In the genomic region with DNA sequence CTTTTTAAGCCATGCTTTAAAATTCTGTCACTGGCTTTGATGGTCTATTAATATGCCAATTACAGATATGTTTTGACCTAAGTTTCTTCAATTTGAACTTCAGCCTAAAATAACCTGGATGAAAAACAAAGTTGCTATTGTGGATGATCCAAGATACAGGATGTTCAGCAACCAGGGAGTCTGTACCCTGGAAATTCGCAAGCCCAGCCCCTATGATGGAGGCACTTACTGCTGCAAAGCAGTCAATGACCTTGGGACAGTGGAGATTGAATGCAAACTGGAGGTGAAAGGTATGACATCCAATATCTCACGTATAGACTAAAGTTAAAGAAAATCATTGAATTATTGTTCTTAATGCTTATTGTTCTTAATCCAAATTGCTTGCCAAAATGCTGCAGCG, we compare ENCODE assay signal across 1 cellular context.
TF ChIP-seq lines count a peak whose summit lies in the region.

No MANE protein-coding gene starts in this region.

TF ChIP-seq in K562, 482 proteins besides CTCF, POLR2A, EP300 and RAD21:
- TF ChIP-seq ZNF175 (CRISPR knock-in tag; IDR thresholded peaks at IDR 0.05; ENCODE audit: low read depth) = no peak
- no peak for TF ChIP-seq NFRKB (IDR thresholded peaks at IDR 0.05; ENCODE audit: low read depth)
- TF ChIP-seq MCM3 (IDR thresholded peaks at IDR 0.05) = no peak
- no peak for TF ChIP-seq CREM (IDR thresholded peaks at IDR 0.05; ENCODE audit: low read depth)
- no peak for TF ChIP-seq SMAD4 (CRISPR knock-in tag; conservative IDR thresholded peaks at IDR 0.05)
- no peak for TF ChIP-seq KHSRP (IDR thresholded peaks at IDR 0.05)
- no peak for TF ChIP-seq MYNN (IDR thresholded peaks at IDR 0.05)
- no peak for TF ChIP-seq MYNN (CRISPR knock-in tag; IDR thresholded peaks at IDR 0.05)
- no peak for TF ChIP-seq RUNX1 (IDR thresholded peaks at IDR 0.05; ENCODE audit: low read depth)
- TF ChIP-seq, protein P1, sequence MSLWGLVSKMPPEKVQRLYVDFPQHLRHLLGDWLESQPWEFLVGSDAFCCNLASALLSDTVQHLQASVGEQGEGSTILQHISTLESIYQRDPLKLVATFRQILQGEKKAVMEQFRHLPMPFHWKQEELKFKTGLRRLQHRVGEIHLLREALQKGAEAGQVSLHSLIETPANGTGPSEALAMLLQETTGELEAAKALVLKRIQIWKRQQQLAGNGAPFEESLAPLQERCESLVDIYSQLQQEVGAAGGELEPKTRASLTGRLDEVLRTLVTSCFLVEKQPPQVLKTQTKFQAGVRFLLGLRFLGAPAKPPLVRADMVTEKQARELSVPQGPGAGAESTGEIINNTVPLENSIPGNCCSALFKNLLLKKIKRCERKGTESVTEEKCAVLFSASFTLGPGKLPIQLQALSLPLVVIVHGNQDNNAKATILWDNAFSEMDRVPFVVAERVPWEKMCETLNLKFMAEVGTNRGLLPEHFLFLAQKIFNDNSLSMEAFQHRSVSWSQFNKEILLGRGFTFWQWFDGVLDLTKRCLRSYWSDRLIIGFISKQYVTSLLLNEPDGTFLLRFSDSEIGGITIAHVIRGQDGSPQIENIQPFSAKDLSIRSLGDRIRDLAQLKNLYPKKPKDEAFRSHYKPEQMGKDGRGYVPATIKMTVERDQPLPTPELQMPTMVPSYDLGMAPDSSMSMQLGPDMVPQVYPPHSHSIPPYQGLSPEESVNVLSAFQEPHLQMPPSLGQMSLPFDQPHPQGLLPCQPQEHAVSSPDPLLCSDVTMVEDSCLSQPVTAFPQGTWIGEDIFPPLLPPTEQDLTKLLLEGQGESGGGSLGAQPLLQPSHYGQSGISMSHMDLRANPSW (CRISPR knock-in tag; IDR thresholded peaks at IDR 0.05) = no peak
- TF ChIP-seq MBD2 (IDR thresholded peaks at IDR 0.05; ENCODE audit: borderline replicate concordance, low read depth) = no peak
- no peak for TF ChIP-seq ZNF146 (CRISPR knock-in tag; IDR thresholded peaks at IDR 0.05; ENCODE audit: unreplicated experiment)
- TF ChIP-seq HCFC1 (IDR thresholded peaks at IDR 0.05; ENCODE audit: low read depth, low read length) = no peak
- no peak for TF ChIP-seq ZNF699 (CRISPR knock-in tag; IDR thresholded peaks at IDR 0.05; ENCODE audit: insufficient replicate concordance)
- TF ChIP-seq SMARCA5 (IDR thresholded peaks at IDR 0.05) = no peak
